25 cellular contexts compared by ENCODE assay signal in the genomic region with DNA sequence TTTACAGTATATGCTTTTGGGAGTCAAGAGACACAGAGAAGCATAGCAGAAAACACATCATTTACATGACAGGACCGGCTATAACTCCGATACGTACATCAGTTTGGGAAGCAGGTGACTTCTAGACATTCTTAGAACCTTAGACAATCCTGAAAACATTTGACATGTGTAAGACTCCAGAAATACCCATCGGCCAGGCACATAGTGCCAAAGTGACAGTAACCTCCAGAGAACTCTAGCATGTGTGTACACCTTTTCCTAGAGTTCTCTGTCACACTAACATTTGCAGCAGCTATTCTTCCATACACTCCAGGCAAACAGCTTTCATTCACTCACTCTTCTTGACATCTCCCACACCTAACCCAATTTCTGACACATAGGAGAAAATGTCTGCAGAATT.
"Had no signal": no experiment of that assay in that cellular context is flagged by ENCODE, and none has a peak within 500 bp of the region (broad histone marks: within the 10 kb centered on the region; RNA-seq: fewer than 3 reads in every experiment).

No MANE protein-coding gene starts in this region.

- H3K36me3 ChIP-seq: left ventricle myocardium inferior, pancreas, prostate gland, right lobe of liver, stomach, thyroid gland, transverse colon, upper lobe of right lung had no signal

- DNase-seq: hippocampal formation; kidney; left colon; left ventricle myocardium inferior; midbrain; mucosa of descending colon; naive thymus-derived CD4-positive, alpha-beta T cell; nucleus accumbens; pancreas; posterior cingulate gyrus; right lobe of liver; stimulated activated CD4-positive, alpha-beta T cell treated with anti-CD3 and anti-CD28 coated beads, Interleukin-12 subunit alpha, Interleukin-12 subunit beta, amount 100 ng/mL, for 4 hours; stimulated activated CD4-positive, alpha-beta T cell treated with anti-CD3 and anti-CD28 coated beads, Interleukin-15, amount 100 ng/mL, for 24 hours; stimulated activated CD4-positive, alpha-beta T cell treated with anti-CD3 and anti-CD28 coated beads, Interleukin-2, amount 100 ng/mL, for 24 hours; stimulated activated CD4-positive, alpha-beta T cell treated with anti-CD3 and anti-CD28 coated beads, Interleukin-4, amount 100 ng/mL, for 1 hour; stimulated activated naive B cell treated with anti-CD40 and anti-IgM and Interleukin-4, amounts not matched to agents 10 μg/mL and 1 μg/mL and 100 μg/mL, for 72 hours; stimulated activated naive CD8-positive, alpha-beta T cell treated with anti-CD3 and anti-CD28 coated beads, Interleukin-15, Interleukin-2, amounts not matched to agents 100 U/mL and 50 U/mL, for 24 hours; stomach; testis; thyroid gland; transverse colon; upper lobe of right lung had no signal

- ATAC-seq: left colon; mucosa of descending colon; naive thymus-derived CD4-positive, alpha-beta T cell; natural killer cell treated with Interleukin-12 subunit alpha and Interleukin-12 subunit beta and Interleukin-15 and Interleukin-18, amount 100 ng/mL, for 72 hours; pancreas; right lobe of liver; stimulated activated naive B cell treated with anti-CD40 and anti-IgM and Interleukin-4, amounts not matched to agents 10 μg/mL and 1 μg/mL and 100 μg/mL, for 72 hours; stimulated activated naive CD8-positive, alpha-beta T cell treated with anti-CD3 and anti-CD28 coated beads, Interleukin-15, Interleukin-2, amounts not matched to agents 100 U/mL and 50 U/mL, for 24 hours; upper lobe of right lung had no signal

- H3K36me3 Mint-ChIP-seq: natural killer cell treated with Interleukin-12 subunit alpha and Interleukin-12 subunit beta and Interleukin-15 and Interleukin-18, amount 100 ng/mL, for 72 hours had no signal

- H3K4me3 ChIP-seq: left ventricle myocardium inferior, lung, mucosa of descending colon, pancreas, prostate gland, right lobe of liver, stomach, testis, thyroid gland, transverse colon, upper lobe of right lung had no signal

- H3K27ac ChIP-seq: left ventricle myocardium inferior, pancreas, prostate gland, right lobe of liver, stomach, testis, thyroid gland, transverse colon, upper lobe of right lung had no signal

- H3K27ac Mint-ChIP-seq: naive thymus-derived CD4-positive, alpha-beta T cell; natural killer cell treated with Interleukin-12 subunit alpha and Interleukin-12 subunit beta and Interleukin-15 and Interleukin-18, amount 100 ng/mL, for 72 hours; stimulated activated naive B cell treated with anti-CD40 and anti-IgM and Interleukin-4, amounts not matched to agents 10 μg/mL and 1 μg/mL and 100 μg/mL, for 72 hours had no signal

- H3K4me1 ChIP-seq: prostate gland, testis had no signal

- H3K27me3 Mint-ChIP-seq: natural killer cell treated with Interleukin-12 subunit alpha and Interleukin-12 subunit beta and Interleukin-15 and Interleukin-18, amount 100 ng/mL, for 72 hours; stimulated activated naive B cell treated with anti-CD40 and anti-IgM and Interleukin-4, amounts not matched to agents 10 μg/mL and 1 μg/mL and 100 μg/mL, for 72 hours had no signal

- H3K9me3 ChIP-seq: left ventricle myocardium inferior, mucosa of descending colon, pancreas, prostate gland, right lobe of liver, stomach, testis, thyroid gland, transverse colon, upper lobe of right lung had no signal

- H3K9me3 Mint-ChIP-seq: naive thymus-derived CD4-positive, alpha-beta T cell; natural killer cell treated with Interleukin-12 subunit alpha and Interleukin-12 subunit beta and Interleukin-15 and Interleukin-18, amount 100 ng/mL, for 72 hours; stimulated activated naive B cell treated with anti-CD40 and anti-IgM and Interleukin-4, amounts not matched to agents 10 μg/mL and 1 μg/mL and 100 μg/mL, for 72 hours had no signal

- H3K27me3 ChIP-seq: pancreas, right lobe of liver, stomach, testis, thyroid gland, transverse colon, upper lobe of right lung had no signal

- H3K4me3 Mint-ChIP-seq: natural killer cell treated with Interleukin-12 subunit alpha and Interleukin-12 subunit beta and Interleukin-15 and Interleukin-18, amount 100 ng/mL, for 72 hours; stimulated activated naive B cell treated with anti-CD40 and anti-IgM and Interleukin-4, amounts not matched to agents 10 μg/mL and 1 μg/mL and 100 μg/mL, for 72 hours had no signal
